ENCODE assay signal across 1 cellular context in genomic region chr7:27200761-27201230, GRCh38.
TF ChIP-seq lines count a peak whose summit lies in the region.

No MANE protein-coding gene starts in this region.

TF ChIP-seq in endothelial cell of umbilical vein, 7 proteins besides CTCF, POLR2A, EP300 and RAD21:
- no peak for TF ChIP-seq POLR2AphosphoS5 (IDR thresholded peaks at IDR 0.05; ENCODE audit: insufficient read depth, low read depth, low read length)
- TF ChIP-seq GATA2 (IDR thresholded peaks at IDR 0.05; ENCODE audit: insufficient read depth, insufficient read length, low read depth, low read length) = no peak
- no peak for TF ChIP-seq MYC (IDR thresholded peaks at IDR 0.05; ENCODE audit: low read depth, low read length)
- TF ChIP-seq JUN (IDR thresholded peaks at IDR 0.05; ENCODE audit: borderline replicate concordance, insufficient read depth, insufficient read length, low read depth) = no peak
- TF ChIP-seq FOS (IDR thresholded peaks at IDR 0.05; ENCODE audit: borderline replicate concordance, insufficient read depth, low read length) = no peak
- no peak for TF ChIP-seq MAX (IDR thresholded peaks at IDR 0.05; ENCODE audit: insufficient read depth, insufficient read length)
- TF ChIP-seq EZH2 (IDR thresholded peaks at IDR 0.05; ENCODE audit: borderline replicate concordance, low read depth, low read length, severe bottlenecking) = no peak
